ENCODE assay signal across 14 cellular contexts in the genomic region with DNA sequence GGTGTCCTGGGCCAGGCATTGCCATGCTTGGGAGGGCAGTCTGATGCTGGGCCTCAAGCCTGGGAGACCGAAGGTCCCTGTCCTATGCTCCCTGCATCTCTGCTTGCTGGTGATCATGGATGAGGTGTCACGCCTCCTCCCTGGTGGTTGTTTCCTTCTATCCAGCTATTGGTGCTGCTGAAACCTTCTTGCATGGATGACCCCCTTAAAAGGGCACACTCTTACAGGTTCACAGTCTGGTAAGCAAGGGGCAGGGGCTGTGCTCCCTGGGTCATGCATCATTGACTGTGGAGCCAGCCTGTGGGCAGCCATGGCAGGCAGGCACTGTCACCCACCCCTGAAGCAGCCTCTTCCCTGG. TPM values are rescaled to one million over a fixed set of nuclear protein-coding genes. Genes with fewer than 3 reads are reported as not detected.
DNase-seq lines count a peak whose midpoint lies in the region; ATAC-seq, FAIRE-seq and TF ChIP-seq lines count a peak whose summit lies in the region.
"Had no signal": no experiment of that assay in that cellular context is flagged by ENCODE, and none has a peak within 500 bp of the region (broad histone marks: within the 10 kb centered on the region; RNA-seq: fewer than 3 reads in every experiment).

No MANE protein-coding gene starts in this region.

- DNase-seq in IMR-90 (no peak), bronchial epithelial cell (ENCODE audit: low read depth) (no peak), neural crest cell (ENCODE audit: low read depth, low spot score) (no peak), posterior vena cava (ENCODE audit: low spot score) (no peak), NK-92 (lab: John Stamatoyannopoulos, UW; ENCODE audit: unreplicated experiment) (no peak), HT-29 (ENCODE audit: low spot score) (no peak)
- DNase-seq: CD8-positive, alpha-beta T cell; DND-41; GDM1; HCEC 1CT had no signal

- peak; percentile 84 for FAIRE-seq in bronchial epithelial cell (lab: Jason Lieb, UNC)
- FAIRE-seq: A204.1 had no signal

- H2AFZ ChIP-seq in IMR-90 (replicated peaks; ENCODE audit: low read length, poor library complexity): no peak overlapping the region

- H3K23ac ChIP-seq in IMR-90 (ENCODE audit: low read depth, low read length): no peak overlapping the region

- WGBS in IMR-90 (ENCODE audit: extremely low coverage in 2 of 2, insufficient read length in 1 of 2), 2 experiments: no CpG with 5 or more reads among the region's 2 CpGs

- H2BK120ac ChIP-seq in IMR-90 (ENCODE audit: low read depth, low read length): no peak overlapping the region

- no peaks in the 10 kb centered on the region for H4K20me1 ChIP-seq in IMR-90 (ENCODE audit: insufficient read depth, low read length)

- no peak overlapping the region for H2BK15ac ChIP-seq in IMR-90 (ENCODE audit: low read depth, low read length)

- no peaks in the 10 kb centered on the region for H3K9me3 ChIP-seq in IMR-90 (ENCODE audit: control insufficient read depth, insufficient read depth, low read length)

- no peak overlapping the region for H4K91ac ChIP-seq in IMR-90 (ENCODE audit: insufficient read depth, low read depth, low read length)

- no peak for TF ChIP-seq POLR2A in IMR-90 (IDR thresholded peaks at IDR 0.05; ENCODE audit: low read depth, low read length)

- in situ Hi-C loops in IMR-90 (cut with MboI; ENCODE audit: low sequenced_read_pairs): no loop called here

- intact Hi-C loops in IMR-90 (cut with micrococcal nuclease) (no loop called here), posterior vena cava (cut with DNase I) (no loop called here)

- no peak overlapping the region for H3K9ac ChIP-seq in IMR-90 (ENCODE audit: low read depth, low read length)

- dilution Hi-C loops in IMR-90 (cut with HindIII; ENCODE audit: low sequenced_read_pairs, unreplicated experiment): no loop called here

- no peaks in the 10 kb centered on the region for H3K27me3 Mint-ChIP-seq in neural crest cell (ENCODE audit: low read depth)
- H3K27me3 Mint-ChIP-seq: B cell had no signal

- H3K27me3 ChIP-seq in IMR-90 (ENCODE audit: control insufficient read depth, insufficient read depth, low read length): no peaks in the 10 kb centered on the region
- H3K27me3 ChIP-seq in bronchial epithelial cell (ENCODE audit: control insufficient read depth, insufficient read depth, low read length): no peaks in the 10 kb centered on the region

- no peaks in the 10 kb centered on the region for H3K9me1 ChIP-seq in IMR-90 (ENCODE audit: insufficient read depth, low read length)

- CTCF ChIA-PET in IMR-90 (lab: Yijun Ruan, JAX): no interaction called here

- H3K4me3 Mint-ChIP-seq in neural crest cell: no peak overlapping the region
- H3K4me3 Mint-ChIP-seq: B cell; CD14-positive monocyte; CD8-positive, alpha-beta T cell had no signal

- H3K27ac Mint-ChIP-seq in neural crest cell (ENCODE audit: unreplicated experiment): peak overlapping the region; percentile 50
- H3K27ac Mint-ChIP-seq: B cell; CD8-positive, alpha-beta T cell had no signal

- peaks cover 3% of the 10 kb centered on the region for H3K4me1 Mint-ChIP-seq in neural crest cell
- H3K4me1 Mint-ChIP-seq: B cell had no signal

- TF ChIP-seq RAD21 in IMR-90 (IDR thresholded peaks at IDR 0.05; ENCODE audit: low read length): no peak

- no peak overlapping the region for H3K18ac ChIP-seq in IMR-90 (ENCODE audit: low read depth, low read length)

- no peak overlapping the region for H4K8ac ChIP-seq in IMR-90 (ENCODE audit: low read depth in 2 of 2, low read length in 2 of 2)

- no peak overlapping the region for H3K56ac ChIP-seq in IMR-90 (ENCODE audit: extremely low read depth, insufficient read depth, low read length)

- 0 out of 2 replicates have a peak overlapping the region, but pooled peaks have one; percentile 39 for H2AK5ac ChIP-seq in IMR-90 (ENCODE audit: low read depth, low read length)

- POLR2A ChIA-PET in IMR-90 (lab: Charles Lee; ENCODE audit: unreplicated experiment): no interaction called here

- ATAC-seq in IMR-90 (ENCODE audit: low read depth): no peak
- ATAC-seq in GM18519 (IDR thresholded peaks at IDR 0.05; ENCODE audit: low FRiP score, unreplicated experiment): no peak
- ATAC-seq: CD8-positive, alpha-beta T cell had no signal

- H3K27ac ChIP-seq in IMR-90 (ENCODE audit: insufficient read depth, low read length): no peak overlapping the region

- no peak overlapping the region for H2BK20ac ChIP-seq in IMR-90 (ENCODE audit: low read depth, low read length)

- peaks cover 9% of the 10 kb centered on the region; the same call in 1 of the 2 replicates for H3K4me1 ChIP-seq in IMR-90 (ENCODE audit: control insufficient read depth, insufficient read depth, low read length)

- no peak for TF ChIP-seq CTCF in IMR-90 (conservative IDR thresholded peaks at IDR 0.05; ENCODE audit: low read depth, low read length)
- TF ChIP-seq CTCF in bronchial epithelial cell (IDR thresholded peaks at IDR 0.05; ENCODE audit: insufficient read depth, low read length, severe bottlenecking): no peak
- TF ChIP-seq CTCF in neural crest cell (conservative IDR thresholded peaks at IDR 0.05): no peak

- no peak overlapping the region for H2BK5ac ChIP-seq in IMR-90 (ENCODE audit: low read depth, low read length, poor library complexity, severe bottlenecking)

- H3K36me3 ChIP-seq in IMR-90 (ENCODE audit: control insufficient read depth, insufficient read depth, low read length) (peaks cover 3% of the 10 kb centered on the region; the same call in 1 of the 2 replicates), bronchial epithelial cell (ENCODE audit: control insufficient read depth, insufficient read depth, low read length) (peaks cover 36% of the 10 kb centered on the region)

- H3K4me3 ChIP-seq in IMR-90 (ENCODE audit: insufficient read depth, low read depth, low read length): no peak overlapping the region
- no peak overlapping the region for H3K4me3 ChIP-seq in bronchial epithelial cell (ENCODE audit: low read depth, low read length)

- H3K9me3 Mint-ChIP-seq in neural crest cell: no peaks in the 10 kb centered on the region
- H3K9me3 Mint-ChIP-seq: CD14-positive monocyte; CD8-positive, alpha-beta T cell had no signal

- no peak overlapping the region for H3K4ac ChIP-seq in IMR-90 (ENCODE audit: low read depth, low read length)

- no peak overlapping the region for H3K14ac ChIP-seq in IMR-90 (replicated peaks; ENCODE audit: low read depth, low read length)

- peak overlapping the region; percentile 37 for H2AK9ac ChIP-seq in IMR-90 (replicated peaks; ENCODE audit: low read depth, low read length, poor library complexity)

- no peak overlapping the region for H3K4me2 ChIP-seq in IMR-90 (ENCODE audit: low read depth, low read length)

- no peaks in the 10 kb centered on the region for H3K79me1 ChIP-seq in IMR-90 (ENCODE audit: low read depth in 1 of 2, low read length in 2 of 2)

- BruUV-seq in IMR-90 (replicated peaks; lab: Mats Ljungman, UMichigan): no TSS peak

- H3K36me3 Mint-ChIP-seq in neural crest cell (ENCODE audit: low read depth): no peaks in the 10 kb centered on the region
- H3K36me3 Mint-ChIP-seq: CD14-positive monocyte; CD8-positive, alpha-beta T cell had no signal

- H4K5ac ChIP-seq in IMR-90 (ENCODE audit: low read depth, low read length): no peak overlapping the region

TF ChIP-seq in IMR-90, 13 proteins besides CTCF, POLR2A, EP300 and RAD21:
- no peak for TF ChIP-seq MAFK (IDR thresholded peaks at IDR 0.05; ENCODE audit: low read depth, low read length)
- TF ChIP-seq MXI1 (IDR thresholded peaks at IDR 0.05; ENCODE audit: borderline replicate concordance, low read depth, low read length): no peak
- TF ChIP-seq FOS (IDR thresholded peaks at IDR 0.05; ENCODE audit: low read depth, low read length): no peak
- TF ChIP-seq CHD1 (IDR thresholded peaks at IDR 0.05; ENCODE audit: low read depth, low read length): no peak
- TF ChIP-seq RFX5 (IDR thresholded peaks at IDR 0.05; ENCODE audit: low read depth, low read length): no peak
- TF ChIP-seq, protein P1, sequence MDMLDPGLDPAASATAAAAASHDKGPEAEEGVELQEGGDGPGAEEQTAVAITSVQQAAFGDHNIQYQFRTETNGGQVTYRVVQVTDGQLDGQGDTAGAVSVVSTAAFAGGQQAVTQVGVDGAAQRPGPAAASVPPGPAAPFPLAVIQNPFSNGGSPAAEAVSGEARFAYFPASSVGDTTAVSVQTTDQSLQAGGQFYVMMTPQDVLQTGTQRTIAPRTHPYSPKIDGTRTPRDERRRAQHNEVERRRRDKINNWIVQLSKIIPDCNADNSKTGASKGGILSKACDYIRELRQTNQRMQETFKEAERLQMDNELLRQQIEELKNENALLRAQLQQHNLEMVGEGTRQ (IDR thresholded peaks at IDR 0.05; ENCODE audit: low read depth, low read length): no peak
- TF ChIP-seq BHLHE40 (IDR thresholded peaks at IDR 0.05; ENCODE audit: low read depth, low read length): no peak
- no peak for TF ChIP-seq NFE2L2 (IDR thresholded peaks at IDR 0.05; ENCODE audit: low read depth, low read length)
- no peak for TF ChIP-seq SMC3 (IDR thresholded peaks at IDR 0.05; ENCODE audit: low read depth, low read length)
- no peak for TF ChIP-seq CEBPB (IDR thresholded peaks at IDR 0.05; ENCODE audit: low read depth, low read length)
- TF ChIP-seq, protein P2, sequence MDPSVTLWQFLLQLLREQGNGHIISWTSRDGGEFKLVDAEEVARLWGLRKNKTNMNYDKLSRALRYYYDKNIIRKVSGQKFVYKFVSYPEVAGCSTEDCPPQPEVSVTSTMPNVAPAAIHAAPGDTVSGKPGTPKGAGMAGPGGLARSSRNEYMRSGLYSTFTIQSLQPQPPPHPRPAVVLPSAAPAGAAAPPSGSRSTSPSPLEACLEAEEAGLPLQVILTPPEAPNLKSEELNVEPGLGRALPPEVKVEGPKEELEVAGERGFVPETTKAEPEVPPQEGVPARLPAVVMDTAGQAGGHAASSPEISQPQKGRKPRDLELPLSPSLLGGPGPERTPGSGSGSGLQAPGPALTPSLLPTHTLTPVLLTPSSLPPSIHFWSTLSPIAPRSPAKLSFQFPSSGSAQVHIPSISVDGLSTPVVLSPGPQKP (IDR thresholded peaks at IDR 0.05; ENCODE audit: borderline replicate concordance, low read depth, low read length): no peak
- TF ChIP-seq MAZ (IDR thresholded peaks at IDR 0.05; ENCODE audit: borderline replicate concordance, low read depth, low read length): no peak
- TF ChIP-seq RCOR1 (IDR thresholded peaks at IDR 0.05; ENCODE audit: insufficient replicate concordance, low read length): no peak

RNA-seq across cellular contexts. Expression of a gene that starts 36.8 kb away (rescaled TPM):
- 0.72 and 0.83 TPM in 2 replicates for total RNA-seq in IMR-90 (2012; rRNA removed)
- 3.0 and 3.8 TPM in 2 replicates for polyA plus RNA-seq in IMR-90 (2012; rRNA removed)
- 0.79 and 3.2 TPM in 2 replicates for polyA plus RNA-seq in IMR-90 (2012; cell fraction: cytosol; rRNA removed)
- 1.6 and 2.4 TPM in 2 replicates for polyA plus RNA-seq in IMR-90 (2012; cell fraction: nucleus; rRNA removed; ENCODE audit: low replicate concordance)
- 0.53 and 0.77 TPM in 2 replicates for total RNA-seq in bronchial epithelial cell
- 5.3 and 6.0 TPM in 2 replicates for total RNA-seq in neural crest cell
- 1 to 10 TPM; 3.5 to 6.2 TPM for total RNA-seq in posterior vena cava
- 4.1 and 4.4 TPM in 2 replicates for total RNA-seq in HT-29 (2014; rRNA removed; shearing (Covaris generic))
